In the genomic region with DNA sequence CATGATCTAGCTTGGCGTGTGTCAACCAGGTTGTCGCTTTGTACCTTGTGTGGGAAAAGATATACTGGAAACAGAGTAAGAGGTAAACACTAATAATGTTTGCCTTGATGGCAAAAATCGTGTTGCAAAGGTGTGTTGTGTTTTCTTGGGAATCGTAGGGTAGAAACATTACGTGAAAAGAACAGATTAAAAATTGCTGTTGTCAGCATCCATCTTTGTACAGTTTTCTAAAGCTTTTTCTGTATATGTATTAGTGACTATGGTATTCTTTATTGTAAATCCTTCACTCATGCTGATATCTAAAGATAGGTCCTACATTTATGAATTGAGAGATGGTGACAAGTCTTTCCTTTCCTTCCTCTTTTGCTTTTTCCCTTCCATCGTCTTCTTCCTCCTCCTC, we compare ENCODE assay signal across 1 cellular context.
TF ChIP-seq lines count a peak whose summit lies in the region.

No MANE protein-coding gene starts in this region.

TF ChIP-seq in WTC11, 78 proteins besides CTCF, POLR2A, EP300 and RAD21 (continued from another document):
- TF ChIP-seq, protein P1, sequence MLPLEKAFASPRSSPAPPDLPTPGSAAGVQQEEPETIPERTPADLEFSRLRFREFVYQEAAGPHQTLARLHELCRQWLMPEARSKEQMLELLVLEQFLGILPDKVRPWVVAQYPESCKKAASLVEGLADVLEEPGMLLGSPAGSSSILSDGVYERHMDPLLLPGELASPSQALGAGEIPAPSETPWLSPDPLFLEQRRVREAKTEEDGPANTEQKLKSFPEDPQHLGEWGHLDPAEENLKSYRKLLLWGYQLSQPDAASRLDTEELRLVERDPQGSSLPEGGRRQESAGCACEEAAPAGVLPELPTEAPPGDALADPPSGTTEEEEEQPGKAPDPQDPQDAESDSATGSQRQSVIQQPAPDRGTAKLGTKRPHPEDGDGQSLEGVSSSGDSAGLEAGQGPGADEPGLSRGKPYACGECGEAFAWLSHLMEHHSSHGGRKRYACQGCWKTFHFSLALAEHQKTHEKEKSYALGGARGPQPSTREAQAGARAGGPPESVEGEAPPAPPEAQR (CRISPR knock-in tag; IDR thresholded peaks at IDR 0.05) = no peak
- TF ChIP-seq CREB1 (CRISPR knock-in tag; IDR thresholded peaks at IDR 0.05) (no peak), E2F4 (CRISPR knock-in tag; IDR thresholded peaks at IDR 0.05; ENCODE audit: borderline replicate concordance, low read depth) (no peak), SMAD4 (CRISPR knock-in tag; IDR thresholded peaks at IDR 0.05) (no peak), ZNF138 (CRISPR knock-in tag; conservative IDR thresholded peaks at IDR 0.05) (no peak)
TF ChIP-seq in WTC11: peak in this region for 0.
